In genomic region chr1:84930329-84930728, GRCh38 we compare ENCODE assay signal across 27 cellular contexts. TPM values are rescaled to one million over a fixed set of nuclear protein-coding genes. Genes with fewer than 3 reads are reported as not detected.
"Had no signal": no experiment of that assay in that cellular context is flagged by ENCODE, and none has a peak within 500 bp of the region (broad histone marks: within the 10 kb centered on the region; RNA-seq: fewer than 3 reads in every experiment).

No MANE protein-coding gene starts in this region.

- H3K27me3 Mint-ChIP-seq: activated CD4-positive, alpha-beta memory T cell treated with anti-CD3 and anti-CD28 coated beads for 36 hours; activated CD4-positive, alpha-beta T cell treated with anti-CD3 and anti-CD28 coated beads, Interleukin-2, amount 10 ng/mL, durations not matched to agents 24 days and 14 days; activated naive CD8-positive, alpha-beta T cell had no signal

- DNase-seq: activated CD4-positive, alpha-beta memory T cell treated with anti-CD3 and anti-CD28 coated beads for 36 hours; activated CD4-positive, alpha-beta T cell treated with anti-CD3 and anti-CD28 coated beads, Interleukin-2, amount 10 ng/mL, durations not matched to agents 24 days and 14 days; activated CD4-positive, CD25-positive, alpha-beta regulatory T cell treated with anti-CD3 and anti-CD28 coated beads, Interleukin-2, amount 50 U/mL, for 72 hours; activated CD8-positive, alpha-beta memory T cell treated with anti-CD3 and anti-CD28 coated beads, Interleukin-2, amount 50 U/mL, for 4 hours; activated gamma-delta T cell treated with Interleukin-2 at 50 U/mL for 16 hours; activated T-cell treated with anti-CD3 and anti-CD28 coated beads, Interleukin-2, amount 50 U/mL, for 72 hours; adrenal gland; aorta; caudate nucleus; Kasumi-1; KBM-7; NCI-H1048; NCI-H1930; NCI-H2171; NCI-H2227 treated with DMSO at 0.1 percent for 48 hours; NCI-H526; NCI-H82; NK-92 treated with Interleukin-12 subunit alpha and Interleukin-12 subunit beta, amount 100 ng/mL, for 24 hours; OCI-M1; Peyer's patch; Right ventricle myocardium superior; SJCRH30; SK-N-SH had no signal

- ATAC-seq: activated T-cell treated with anti-CD3 and anti-CD28 coated beads, Interleukin-2, amount 50 U/mL, for 72 hours had no signal

- H3K27ac Mint-ChIP-seq: activated CD4-positive, alpha-beta memory T cell treated with anti-CD3 and anti-CD28 coated beads for 36 hours; activated CD4-positive, alpha-beta T cell treated with anti-CD3 and anti-CD28 coated beads, Interleukin-2, amount 10 ng/mL, durations not matched to agents 24 days and 14 days; activated naive CD8-positive, alpha-beta T cell; activated T-cell treated with anti-CD3 and anti-CD28 coated beads, Interleukin-2, amount 50 U/mL, for 72 hours; activated T-helper 2 cell treated with anti-CD3 and anti-CD28 coated beads, Interferon-gamma antibody, Interleukin-2, Interleukin-4, amounts not matched to agents 10 μg/mL and 5 μg/mL and 100 μg/mL, durations not matched to agents 14 hours and 24 hours and 36 hours had no signal

- H3K4me3 ChIP-seq: adrenal gland, breast epithelium, Peyer's patch, SJCRH30 had no signal

- H3K27me3 ChIP-seq: adrenal gland, Peyer's patch, SJCRH30 had no signal

- H3K36me3 ChIP-seq: adrenal gland, breast epithelium, Peyer's patch, SJCRH30 had no signal

- H3K4me1 ChIP-seq: adrenal gland, breast epithelium, Peyer's patch, SJCRH30 had no signal

- H3K27ac ChIP-seq: adrenal gland, breast epithelium, Peyer's patch, RWPE1, SJCRH30 had no signal

- H3K9me3 ChIP-seq: adrenal gland, breast epithelium, Peyer's patch, SJCRH30, SK-N-SH had no signal

- H3K9me3 Mint-ChIP-seq: activated CD4-positive, alpha-beta memory T cell treated with anti-CD3 and anti-CD28 coated beads for 36 hours; activated CD4-positive, alpha-beta T cell treated with anti-CD3 and anti-CD28 coated beads, Interleukin-2, amount 10 ng/mL, durations not matched to agents 24 days and 14 days; activated T-cell treated with anti-CD3 and anti-CD28 coated beads, Interleukin-2, amount 50 U/mL, for 72 hours; activated T-helper 2 cell treated with anti-CD3 and anti-CD28 coated beads, Interferon-gamma antibody, Interleukin-2, Interleukin-4, amounts not matched to agents 10 μg/mL and 5 μg/mL and 100 μg/mL, durations not matched to agents 14 hours and 24 hours and 36 hours had no signal

- H3K4me3 Mint-ChIP-seq: activated CD4-positive, alpha-beta memory T cell treated with anti-CD3 and anti-CD28 coated beads for 36 hours; activated CD4-positive, alpha-beta T cell treated with anti-CD3 and anti-CD28 coated beads, Interleukin-2, amount 10 ng/mL, durations not matched to agents 24 days and 14 days; activated naive CD8-positive, alpha-beta T cell; activated T-cell treated with anti-CD3 and anti-CD28 coated beads, Interleukin-2, amount 50 U/mL, for 72 hours had no signal

RNA-seq across cellular contexts. Expression of gene LPAR3, which starts 37.3 kb away (rescaled TPM):
- total RNA-seq: activated T-helper 2 cell treated with anti-CD3 and anti-CD28 coated beads, Interferon-gamma antibody, Interleukin-2, Interleukin-4, amounts not matched to agents 10 μg/mL and 5 μg/mL and 100 μg/mL, durations not matched to agents 14 hours and 24 hours and 36 hours had no signal
